20 cellular contexts compared by ENCODE assay signal in the genomic region with DNA sequence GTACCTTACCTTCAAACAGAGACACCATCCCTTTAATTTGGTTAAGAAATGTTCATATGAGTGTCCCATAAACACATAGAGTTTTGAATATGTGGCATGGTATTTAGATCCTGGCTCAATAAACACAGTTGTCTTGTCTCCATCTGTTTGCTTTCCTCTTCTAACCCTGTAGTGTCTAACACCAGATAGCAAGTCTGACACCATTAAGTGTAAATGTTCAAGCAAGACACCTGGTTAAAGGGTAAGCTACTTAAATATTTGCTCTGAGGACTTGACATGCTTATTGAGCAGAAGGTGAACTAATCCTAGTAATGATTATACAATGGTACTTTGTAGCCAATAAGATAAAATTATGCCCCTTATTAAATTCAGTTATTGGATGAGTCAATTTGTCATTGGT.
"Had no signal": no experiment of that assay in that cellular context is flagged by ENCODE, and none has a peak within 500 bp of the region (broad histone marks: within the 10 kb centered on the region; RNA-seq: fewer than 3 reads in every experiment).

No MANE protein-coding gene starts in this region.

- ATAC-seq: activated CD8-positive, alpha-beta T cell treated with anti-CD3 and anti-CD28 coated beads, Interleukin-2, amount 10 ng/mL, durations not matched to agents 7 days and 5 days; PC-3; WTC11 had no signal

- DNase-seq: activated CD4-positive, alpha-beta T cell treated with anti-CD3 and anti-CD28 coated beads for 48 hours; activated CD4-positive, alpha-beta T cell treated with anti-CD3 and anti-CD28 coated beads, Interleukin-2, amount 50 U/mL, for 4 hours; activated CD4-positive, CD25-positive, alpha-beta regulatory T cell treated with anti-CD3 and anti-CD28 coated beads, Interleukin-2, amount 50 U/mL, for 72 hours; activated CD8-positive, alpha-beta memory T cell treated with anti-CD3 and anti-CD28 coated beads, Interleukin-2, amount 50 U/mL, for 48 hours; activated CD8-positive, alpha-beta T cell treated with anti-CD3 and anti-CD28 coated beads, Interleukin-2, amount 10 ng/mL, durations not matched to agents 7 days and 5 days; activated effector memory CD4-positive, alpha-beta T cell treated with Interleukin-2 at 50 U/mL for 16 hours; activated naive CD4-positive, alpha-beta T cell; activated T-cell treated with anti-CD3 and anti-CD28 coated beads, Interleukin-2, amount 50 U/mL, for 1 hour; aorta; central memory CD4-positive, alpha-beta T cell; MM.1S; NCI-H1105 treated with DMSO at 0.1 percent for 48 hours; NCI-H146; NCI-H2107; NCI-H2171 treated with DMSO at 0.1 percent for 48 hours; NCI-H226; NCI-H748 treated with DMSO at 0.1 percent for 48 hours; PC-3; SHP77 treated with DMSO at 0.1 percent for 48 hours had no signal
